In the genomic region with DNA sequence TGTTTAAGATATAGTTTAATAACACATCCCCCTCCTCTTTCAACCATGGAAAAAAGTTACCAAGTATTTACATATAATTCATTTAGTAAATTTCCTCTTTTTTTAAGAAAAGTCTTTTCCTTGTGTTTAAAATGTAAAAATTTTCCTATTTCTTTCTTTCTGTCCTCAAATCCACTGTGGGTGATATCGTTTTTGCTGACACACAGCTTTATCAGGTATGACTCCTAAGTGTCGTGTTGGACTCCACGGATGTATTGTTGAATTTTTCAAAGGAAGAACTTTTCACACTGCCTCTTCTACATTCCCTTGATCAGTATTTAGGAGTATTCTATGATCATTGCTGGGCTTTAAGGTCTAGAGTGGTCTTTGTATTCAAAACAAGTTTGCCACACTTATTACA, we compare ENCODE assay signal across 21 cellular contexts.
"Had no signal": no experiment of that assay in that cellular context is flagged by ENCODE, and none has a peak within 500 bp of the region (broad histone marks: within the 10 kb centered on the region; RNA-seq: fewer than 3 reads in every experiment).

No MANE protein-coding gene starts in this region.

- DNase-seq: activated B cell treated with CpG ODN at 0.5 μM for 24 hours; activated CD8-positive, alpha-beta memory T cell treated with anti-CD3 and anti-CD28 coated beads, Interleukin-2, amount 10 ng/mL, durations not matched to agents 7 days and 5 days; activated CD8-positive, alpha-beta T cell treated with anti-CD3 and anti-CD28 coated beads, Interleukin-2, amount 10 ng/mL, durations not matched to agents 7 days and 5 days; activated effector memory CD4-positive, alpha-beta T cell treated with anti-CD3 and anti-CD28 coated beads, Interleukin-2, amount 50 U/mL, for 16 hours; activated naive CD4-positive, alpha-beta T cell treated with anti-CD3 and anti-CD28 coated beads for 36 hours; central memory CD4-positive, alpha-beta T cell; left ventricle myocardium inferior; mesendoderm; stimulated activated CD4-positive, alpha-beta T cell treated with anti-CD3 and anti-CD28 coated beads, Interleukin-1b, Interleukin-23, amount 100 ng/mL, for 48 hours; stimulated activated CD4-positive, alpha-beta T cell treated with anti-CD3 and anti-CD28 coated beads, Interleukin-4, amount 100 ng/mL, for 4 hours; stimulated activated CD8-positive, alpha-beta memory T cell treated with anti-CD3 and anti-CD28 coated beads, Interleukin-4, amount 100 ng/mL, for 48 hours; stimulated activated naive B cell treated with anti-CD40 and anti-IgM and Interleukin-4, amounts not matched to agents 10 μg/mL and 1 μg/mL and 100 μg/mL, for 72 hours; stomach; tibial artery; upper lobe of right lung had no signal

- H3K27me3 ChIP-seq: breast epithelium, stomach, tibial artery, upper lobe of right lung had no signal

- H3K27me3 Mint-ChIP-seq: activated B cell treated with CpG ODN at 0.5 μM for 24 hours; activated CD8-positive, alpha-beta memory T cell treated with anti-CD3 and anti-CD28 coated beads, Interleukin-2, amount 10 ng/mL, durations not matched to agents 7 days and 5 days; dendritic cell treated with granulocyte-macrophage colony-stimulating factor and Interleukin-4, amounts not matched to agents 40 ng/mL and 50 ng/mL, for 4 days; natural killer cell treated with Interleukin-12 subunit alpha and Interleukin-12 subunit beta and Interleukin-15 and Interleukin-18, amount 100 ng/mL, for 72 hours; stimulated activated naive B cell treated with anti-CD40 and anti-IgM and Interleukin-4, amounts not matched to agents 10 μg/mL and 1 μg/mL and 100 μg/mL, for 72 hours had no signal

- H3K27ac Mint-ChIP-seq: activated B cell treated with CpG ODN at 0.5 μM for 24 hours; activated CD8-positive, alpha-beta memory T cell treated with anti-CD3 and anti-CD28 coated beads, Interleukin-2, amount 10 ng/mL, durations not matched to agents 7 days and 5 days; activated CD8-positive, alpha-beta T cell treated with anti-CD3 and anti-CD28 coated beads, Interleukin-2, amount 10 ng/mL, durations not matched to agents 7 days and 5 days; activated naive CD4-positive, alpha-beta T cell treated with anti-CD3 and anti-CD28 coated beads for 36 hours; dendritic cell treated with granulocyte-macrophage colony-stimulating factor and Interleukin-4, amounts not matched to agents 40 ng/mL and 50 ng/mL, for 4 days; natural killer cell treated with Interleukin-12 subunit alpha and Interleukin-12 subunit beta and Interleukin-15 and Interleukin-18, amount 100 ng/mL, for 72 hours; stimulated activated naive B cell treated with anti-CD40 and anti-IgM and Interleukin-4, amounts not matched to agents 10 μg/mL and 1 μg/mL and 100 μg/mL, for 72 hours had no signal

- ATAC-seq: activated CD8-positive, alpha-beta memory T cell treated with anti-CD3 and anti-CD28 coated beads, Interleukin-2, amount 10 ng/mL, durations not matched to agents 7 days and 5 days; activated CD8-positive, alpha-beta T cell treated with anti-CD3 and anti-CD28 coated beads, Interleukin-2, amount 10 ng/mL, durations not matched to agents 7 days and 5 days; natural killer cell treated with Interleukin-12 subunit alpha and Interleukin-12 subunit beta and Interleukin-15 and Interleukin-18, amount 100 ng/mL, for 72 hours; sciatic nerve; stimulated activated naive B cell treated with anti-CD40 and anti-IgM and Interleukin-4, amounts not matched to agents 10 μg/mL and 1 μg/mL and 100 μg/mL, for 72 hours; upper lobe of right lung had no signal

- H3K9me3 Mint-ChIP-seq: dendritic cell treated with granulocyte-macrophage colony-stimulating factor and Interleukin-4, amounts not matched to agents 40 ng/mL and 50 ng/mL, for 4 days; natural killer cell treated with Interleukin-12 subunit alpha and Interleukin-12 subunit beta and Interleukin-15 and Interleukin-18, amount 100 ng/mL, for 72 hours; stimulated activated naive B cell treated with anti-CD40 and anti-IgM and Interleukin-4, amounts not matched to agents 10 μg/mL and 1 μg/mL and 100 μg/mL, for 72 hours had no signal

- H3K9me3 ChIP-seq: breast epithelium, stomach, tibial artery, upper lobe of right lung had no signal

- H3K4me1 ChIP-seq: breast epithelium, left ventricle myocardium inferior, stomach, tibial artery, upper lobe of right lung had no signal

- H3K36me3 ChIP-seq: breast epithelium had no signal

- H3K4me3 Mint-ChIP-seq: activated B cell treated with CpG ODN at 0.5 μM for 24 hours; activated CD8-positive, alpha-beta memory T cell treated with anti-CD3 and anti-CD28 coated beads, Interleukin-2, amount 10 ng/mL, durations not matched to agents 7 days and 5 days; activated CD8-positive, alpha-beta T cell treated with anti-CD3 and anti-CD28 coated beads, Interleukin-2, amount 10 ng/mL, durations not matched to agents 7 days and 5 days; activated naive CD4-positive, alpha-beta T cell treated with anti-CD3 and anti-CD28 coated beads for 36 hours; dendritic cell treated with granulocyte-macrophage colony-stimulating factor and Interleukin-4, amounts not matched to agents 40 ng/mL and 50 ng/mL, for 4 days; natural killer cell treated with Interleukin-12 subunit alpha and Interleukin-12 subunit beta and Interleukin-15 and Interleukin-18, amount 100 ng/mL, for 72 hours; stimulated activated naive B cell treated with anti-CD40 and anti-IgM and Interleukin-4, amounts not matched to agents 10 μg/mL and 1 μg/mL and 100 μg/mL, for 72 hours had no signal

- H3K27ac ChIP-seq: breast epithelium, left ventricle myocardium inferior, skin epidermis, stomach, tibial artery, upper lobe of right lung had no signal

- H3K4me3 ChIP-seq: breast epithelium, left ventricle myocardium inferior, lung, skin epidermis, stomach, tibial artery, upper lobe of right lung had no signal
